ENCODE assay signal across 1 cellular context in the genomic region with DNA sequence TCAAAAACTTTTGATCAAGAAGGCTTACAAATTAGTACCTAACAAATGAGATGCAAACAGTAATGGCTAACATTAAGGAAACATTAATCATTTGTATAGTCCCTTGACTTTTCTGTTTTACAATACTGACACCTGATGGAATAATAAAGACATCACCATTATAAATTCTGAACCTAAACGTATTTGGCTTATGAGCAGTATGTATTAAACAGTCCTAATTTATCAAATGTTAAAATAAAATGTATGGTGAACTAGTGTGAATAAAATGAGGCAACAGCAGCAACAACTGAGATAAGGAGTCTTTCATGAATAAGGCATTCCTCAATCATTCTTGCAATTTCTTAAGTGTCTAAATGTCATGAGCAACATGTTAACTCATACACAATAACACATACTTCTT.
TF ChIP-seq lines count a peak whose summit lies in the region.

No MANE protein-coding gene starts in this region.

TF ChIP-seq in HepG2, 621 proteins besides CTCF, POLR2A, EP300 and RAD21 (continued from another document):
- TF ChIP-seq, protein P1, sequence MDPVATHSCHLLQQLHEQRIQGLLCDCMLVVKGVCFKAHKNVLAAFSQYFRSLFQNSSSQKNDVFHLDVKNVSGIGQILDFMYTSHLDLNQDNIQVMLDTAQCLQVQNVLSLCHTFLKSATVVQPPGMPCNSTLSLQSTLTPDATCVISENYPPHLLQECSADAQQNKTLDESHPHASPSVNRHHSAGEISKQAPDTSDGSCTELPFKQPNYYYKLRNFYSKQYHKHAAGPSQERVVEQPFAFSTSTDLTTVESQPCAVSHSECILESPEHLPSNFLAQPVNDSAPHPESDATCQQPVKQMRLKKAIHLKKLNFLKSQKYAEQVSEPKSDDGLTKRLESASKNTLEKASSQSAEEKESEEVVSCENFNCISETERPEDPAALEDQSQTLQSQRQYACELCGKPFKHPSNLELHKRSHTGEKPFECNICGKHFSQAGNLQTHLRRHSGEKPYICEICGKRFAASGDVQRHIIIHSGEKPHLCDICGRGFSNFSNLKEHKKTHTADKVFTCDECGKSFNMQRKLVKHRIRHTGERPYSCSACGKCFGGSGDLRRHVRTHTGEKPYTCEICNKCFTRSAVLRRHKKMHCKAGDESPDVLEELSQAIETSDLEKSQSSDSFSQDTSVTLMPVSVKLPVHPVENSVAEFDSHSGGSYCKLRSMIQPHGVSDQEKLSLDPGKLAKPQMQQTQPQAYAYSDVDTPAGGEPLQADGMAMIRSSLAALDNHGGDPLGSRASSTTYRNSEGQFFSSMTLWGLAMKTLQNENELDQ (CRISPR knock-in tag; IDR thresholded peaks at IDR 0.05; ENCODE audit: borderline replicate concordance), result no peak
- TF ChIP-seq STAG1 (CRISPR knock-in tag; IDR thresholded peaks at IDR 0.05), result peak; percentile 34
